In the genomic region with DNA sequence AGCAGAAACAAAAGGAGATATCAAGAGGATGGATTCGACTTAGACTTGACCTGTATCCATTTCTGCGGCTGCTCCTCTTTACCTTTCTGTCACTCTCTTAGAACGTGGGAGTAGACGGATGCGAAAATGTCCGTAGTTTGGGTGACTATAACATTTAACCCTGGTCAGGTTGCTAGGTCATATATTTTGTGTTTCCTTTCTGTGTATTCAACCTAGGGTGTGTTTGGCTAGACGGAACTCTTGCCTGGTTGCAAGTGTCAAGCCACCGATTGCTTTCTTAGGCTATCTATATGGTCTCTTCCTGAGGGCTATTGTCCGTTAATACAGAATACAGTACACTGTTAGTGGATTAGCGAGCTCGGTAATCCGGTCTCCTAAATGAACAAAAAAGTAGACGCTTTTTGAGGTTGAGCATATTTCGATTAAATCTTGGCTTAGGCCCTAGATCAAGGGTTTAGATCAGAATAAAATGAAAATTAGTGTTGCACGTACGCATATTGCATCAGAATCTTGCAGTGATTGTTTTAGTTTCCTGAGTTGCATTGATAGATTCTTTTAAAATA, we compare ENCODE assay signal across 8 cellular contexts. TPM values are rescaled to one million over a fixed set of nuclear protein-coding genes. Genes with fewer than 3 reads are reported as not detected.
A peak's percentile ranks its signal among the peaks of the same experiment; 100 is the strongest.
DNase-seq lines count a peak whose midpoint lies in the region; ATAC-seq and TF ChIP-seq lines count a peak whose summit lies in the region.

No MANE protein-coding gene starts in this region.

- peaks cover 0 to 3% (median 0%) of the 10 kb centered on the region in 7 donors for H3K9me3 Mint-ChIP-seq in CD4-positive, CD25-positive, alpha-beta regulatory T cell

- peak overlapping the region; percentile 90 for H3K27ac ChIP-seq in CD4-positive, CD25-positive, alpha-beta regulatory T cell (ENCODE audit: insufficient read depth, low read length, poor library complexity, severe bottlenecking)
- H3K27ac ChIP-seq in KMS-11 = peak overlapping the region; percentile 98
- peak overlapping the region; percentile 84 for H3K27ac ChIP-seq in angular gyrus (ENCODE audit: low read depth, low read length)
- peak overlapping the region; percentile 97 to 99 for H3K27ac ChIP-seq in left lung
- H3K27ac ChIP-seq in thymus (ENCODE audit: low read depth) = peak overlapping the region; percentile 88

- H3K4me1 ChIP-seq in CD4-positive, CD25-positive, alpha-beta regulatory T cell (ENCODE audit: control insufficient read depth, insufficient read depth, low read length, poor library complexity, severe bottlenecking) = peaks cover 65% of the 10 kb centered on the region
- peaks cover 17% of the 10 kb centered on the region for H3K4me1 ChIP-seq in KMS-11 (ENCODE audit: low read depth, poor library complexity, severe bottlenecking)
- peaks cover 0 to 32% of the 10 kb centered on the region in 2 donors for H3K4me1 ChIP-seq in left lung
- H3K4me1 ChIP-seq in thymus (ENCODE audit: control insufficient read depth, insufficient read depth, low read length) = peaks cover 11% of the 10 kb centered on the region

- peak overlapping the region; percentile 94 for H3K9ac ChIP-seq in KMS-11

- peaks cover under 1% of the 10 kb centered on the region; the same call in 1 of the 2 replicates for H4K20me1 ChIP-seq in KMS-11 (ENCODE audit: insufficient read depth)

- no peaks in the 10 kb centered on the region for H3K9me3 ChIP-seq in CD4-positive, CD25-positive, alpha-beta regulatory T cell (ENCODE audit: control insufficient read depth in 2 of 2, low read length in 2 of 2)
- H3K9me3 ChIP-seq in left lung = no peaks in the 10 kb centered on the region
- H3K9me3 ChIP-seq in thymus (ENCODE audit: control insufficient read depth) = no peaks in the 10 kb centered on the region

- no peak overlapping the region for H2AFZ ChIP-seq in KMS-11 (ENCODE audit: low read depth)

- no peak for ATAC-seq in CD4-positive, CD25-positive, alpha-beta regulatory T cell (ENCODE audit: low read depth in 2 of 2)
- no peak for ATAC-seq in left lung
- ATAC-seq in HG02759 (IDR thresholded peaks at IDR 0.05; ENCODE audit: unreplicated experiment) = no peak

- H3K4me3 ChIP-seq in CD4-positive, CD25-positive, alpha-beta regulatory T cell (ENCODE audit: low read depth, low read length) = peak overlapping the region; percentile 99
- H3K4me3 ChIP-seq in KMS-11 (IDR thresholded peaks at IDR 0.05; ENCODE audit: insufficient read depth, low read depth, low read length) (peak overlapping the region; percentile 27), left lung (peak overlapping the region; percentile 76 to 81), thymus (ENCODE audit: low read length) (peak overlapping the region; percentile 83)

- H3K27me3 Mint-ChIP-seq in CD4-positive, CD25-positive, alpha-beta regulatory T cell = peaks cover 16% of the 10 kb centered on the region

- whole genome bisulfite sequencing in thymus = under 1% methylated on average over 16 of the region's 16 CpGs

- H3K4me3 Mint-ChIP-seq in CD4-positive, CD25-positive, alpha-beta regulatory T cell = peak overlapping the region; percentile 95 to 98 (median 96)

- H3K36me3 Mint-ChIP-seq in CD4-positive, CD25-positive, alpha-beta regulatory T cell = peaks cover 10% of the 10 kb centered on the region

- H3K27ac Mint-ChIP-seq in CD4-positive, CD25-positive, alpha-beta regulatory T cell = peak overlapping the region; percentile 84 to 93 (median 93)

- H3K4me1 Mint-ChIP-seq in CD4-positive, CD25-positive, alpha-beta regulatory T cell = peaks cover 35 to 55% (median 47%) of the 10 kb centered on the region in 4 donors

- H3K4me2 ChIP-seq in KMS-11 = peak overlapping the region; percentile 100

- H3K27me3 ChIP-seq in CD4-positive, CD25-positive, alpha-beta regulatory T cell (ENCODE audit: control insufficient read depth, insufficient read depth, low read length) = no peaks in the 10 kb centered on the region
- H3K27me3 ChIP-seq in KMS-11 (ENCODE audit: insufficient read depth, low read depth) (no peaks in the 10 kb centered on the region), left lung (no peaks in the 10 kb centered on the region), thymus (ENCODE audit: control insufficient read depth, insufficient read depth) (no peaks in the 10 kb centered on the region)

- DNase-seq in CD4-positive, CD25-positive, alpha-beta regulatory T cell = peak in 1 of 3 donors; percentile 41
- DNase-seq in left lung (no peak), iPS-NIHi7 (ENCODE audit: extremely low spot score) (no peak)
- DNase-seq in activated effector memory CD4-positive, alpha-beta T cell treated with anti-CD3 and anti-CD28 coated beads, Interleukin-2, amount 50 U/mL, for 16 hours = no peak

- intact Hi-C loops in left lung (cut with DNase I) = loop anchor here in 1 of 2 donors (5.0 to 10.0 kb wide), 2 partner anchors 523 to 690 kb away; no protein-coding TSS in a partner anchor

- TF ChIP-seq CTCF in KMS-11 (conservative IDR thresholded peaks at IDR 0.05; ENCODE audit: low read depth, low read length) (no peak), left lung (IDR thresholded peaks at IDR 0.05) (no peak)

- no peaks in the 10 kb centered on the region for H3K36me3 ChIP-seq in CD4-positive, CD25-positive, alpha-beta regulatory T cell (ENCODE audit: control insufficient read depth, insufficient read depth, low read length)
- H3K36me3 ChIP-seq in KMS-11 (ENCODE audit: insufficient read depth) (peaks cover 10% of the 10 kb centered on the region; the same call in 1 of the 2 replicates), left lung (no peaks in the 10 kb centered on the region), thymus (ENCODE audit: control insufficient read depth, insufficient read depth) (no peaks in the 10 kb centered on the region)

- peaks cover 90% of the 10 kb centered on the region for H3K79me2 ChIP-seq in KMS-11 (ENCODE audit: insufficient read depth, low read depth)

RNA-seq across cellular contexts. Expression of a gene that starts 1.2 kb away (rescaled TPM):
- total RNA-seq in CD4-positive, CD25-positive, alpha-beta regulatory T cell = 99.2 TPM
- 10 to 100 TPM; 25.9 to 31.2 (median 28.5) TPM for polyA plus RNA-seq in CD4-positive, CD25-positive, alpha-beta regulatory T cell
- total RNA-seq in left lung = 100 to 1,000 TPM in 1 of 2 donors, 10 to 100 TPM in 1; 97.1 to 118 TPM
- 70.9 TPM for polyA plus RNA-seq in thymus

RNA-seq across cellular contexts. Expression of a gene that starts 1.2 kb away (rescaled TPM):
- 0.54 TPM for total RNA-seq in CD4-positive, CD25-positive, alpha-beta regulatory T cell
- under 1 TPM; 0.05 to 0.67 (median 0.17) TPM for polyA plus RNA-seq in CD4-positive, CD25-positive, alpha-beta regulatory T cell
- under 1 TPM; 0.58 to 0.65 TPM for total RNA-seq in left lung
- polyA plus RNA-seq in thymus = 1.0 TPM

RNA-seq across cellular contexts. Expression of a gene that starts 46.6 kb away (rescaled TPM):
- 33.1 TPM for total RNA-seq in CD4-positive, CD25-positive, alpha-beta regulatory T cell
- polyA plus RNA-seq in CD4-positive, CD25-positive, alpha-beta regulatory T cell = 10 to 100 TPM; 31.5 to 50.1 (median 38.8) TPM
- total RNA-seq in left lung = 10 to 100 TPM; 49.2 to 49.7 TPM
- polyA plus RNA-seq in thymus = 22.1 TPM

Comparison
In these comparisons a context has a peak if more than half of its experiments do, and no peak if none do; other contexts are left out.
1. H3K4me3 ChIP-seq: peak in every context shown above with its lines; median percentile 99 in CD4-positive, CD25-positive, alpha-beta regulatory T cell; 83 in thymus; 78 in left lung; 27 in KMS-11.